In genomic region chr20:34013532-34013931, GRCh38 we compare ENCODE assay signal across 26 cellular contexts.
"Had no signal": no experiment of that assay in that cellular context is flagged by ENCODE, and none has a peak within 500 bp of the region (broad histone marks: within the 10 kb centered on the region; RNA-seq: fewer than 3 reads in every experiment).

No MANE protein-coding gene starts in this region.

- H3K4me3 ChIP-seq: adrenal gland, breast epithelium, gastrocnemius medialis, heart right ventricle, right lobe of liver, smooth muscle cell, suprapubic skin had no signal

- H3K9me3 ChIP-seq: adrenal gland, breast epithelium, gastrocnemius medialis, heart right ventricle, neutrophil, right lobe of liver, suprapubic skin had no signal

- H3K27ac ChIP-seq: adrenal gland, breast epithelium, gastrocnemius medialis, heart right ventricle, neutrophil, parathyroid adenoma, right lobe of liver, suprapubic skin had no signal

- H3K9ac ChIP-seq: parathyroid adenoma had no signal

- H2AFZ ChIP-seq: parathyroid adenoma had no signal

- H3K36me3 ChIP-seq: adrenal gland, breast epithelium, gastrocnemius medialis, heart right ventricle, neutrophil, right lobe of liver, suprapubic skin had no signal

- ATAC-seq: esophagus mucosa; gastrocnemius medialis; heart right ventricle; left ventricle myocardium superior; naive thymus-derived CD8-positive, alpha-beta T cell; right lobe of liver had no signal

- DNase-seq: activated B cell treated with CpG ODN at 0.5 μM for 24 hours; activated CD4-positive, alpha-beta memory T cell treated with anti-CD3 and anti-CD28 coated beads for 36 hours; activated CD4-positive, alpha-beta T cell treated with anti-CD3 and anti-CD28 coated beads for 4 hours; activated effector memory CD4-positive, alpha-beta T cell treated with anti-CD3 and anti-CD28 coated beads, Interleukin-2, amount 50 U/mL, for 16 hours; activated T-cell treated with anti-CD3 and anti-CD28 coated beads for 4 hours; adrenal gland; cerebellar nuclear complex; cortex of kidney; gastrocnemius medialis; heart right ventricle; immature natural killer cell; kidney glomerular epithelial cell; left ventricle myocardium superior; mesenchymal stem cell; naive thymus-derived CD8-positive, alpha-beta T cell; right lobe of liver; stimulated activated CD4-positive, alpha-beta T cell treated with anti-CD3 and anti-CD28 coated beads, Interleukin-4, amount 100 ng/mL, for 1 hour; stimulated activated naive CD8-positive, alpha-beta T cell treated with anti-CD3 and anti-CD28 coated beads, Interleukin-15, amount 100 ng/mL, for 72 hours; trophoblast cell had no signal

- H3K4me2 ChIP-seq: smooth muscle cell had no signal

- FAIRE-seq: astrocyte had no signal

- H3K27me3 ChIP-seq: adrenal gland, breast epithelium, gastrocnemius medialis, heart right ventricle, neutrophil, right lobe of liver, suprapubic skin had no signal
